ENCODE assay signal across 4 cellular contexts in the genomic region with DNA sequence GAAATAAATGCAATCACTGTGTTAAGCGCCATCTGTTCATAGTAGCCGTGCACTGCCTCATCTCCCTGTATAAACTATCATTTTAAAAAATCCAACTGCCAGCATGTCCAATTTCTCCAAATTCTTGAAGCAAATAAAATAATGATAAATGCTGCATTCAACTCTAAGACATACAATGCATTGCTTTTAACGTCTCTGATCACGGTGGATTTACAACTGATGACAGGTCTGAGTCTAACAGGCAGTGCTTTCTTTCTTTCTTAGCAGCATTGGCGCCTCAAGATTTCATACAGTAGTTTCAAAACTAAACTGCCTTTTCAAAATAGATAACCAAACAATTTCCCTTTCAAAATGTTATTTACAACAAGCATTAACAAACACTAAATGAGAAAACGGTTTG.
DNase-seq lines count a peak whose midpoint lies in the region; ATAC-seq, FAIRE-seq and TF ChIP-seq lines count a peak whose summit lies in the region.
"Not testable (repeated sequence)": the region's sequence is repeated elsewhere in the genome, so short reads cannot be mapped to it uniquely, and the experiment has no call there.

No MANE protein-coding gene starts in this region.

- dilution Hi-C loops in keratinocyte (cut with MboI; ENCODE audit: extremely low pct_ligation_motif_present, low sequenced_read_pairs): not testable (repeated sequence)

- not testable (repeated sequence) for H3K36me3 ChIP-seq in K562 (ENCODE audit: control insufficient read depth, insufficient read depth, low read length); keratinocyte (ENCODE audit: control insufficient read depth in 2 of 2, extremely low read depth in 1 of 2, insufficient read depth in 2 of 2, low read length in 2 of 2)

- 46% methylated on average over 6 of the region's 6 CpGs for WGBS in K562 (ENCODE audit: insufficient coverage, low coverage, missing lambda C conversion rate)

- H4K20me1 ChIP-seq in K562 (replicated peaks; ENCODE audit: control insufficient read depth, insufficient read depth, low read length); keratinocyte (ENCODE audit: control insufficient read depth, extremely low read depth, insufficient read depth, low read length): not testable (repeated sequence)

- H3K4me3 ChIP-seq in K562; keratinocyte (ENCODE audit: control insufficient read depth in 2 of 3, extremely low read depth in 1 of 3, insufficient read depth in 2 of 3, low read depth in 1 of 3, low read length in 3 of 3): not testable (repeated sequence)

- not testable (repeated sequence) for TF ChIP-seq RAD21 in K562 (CRISPR knock-in tag; conservative IDR thresholded peaks at IDR 0.05 in 1 of 2, IDR thresholded peaks at IDR 0.05 in 1 of 2)

- intact Hi-C loops in K562 (cut with micrococcal nuclease): not testable (repeated sequence)

- H3K4me2 ChIP-seq in K562 (ENCODE audit: insufficient read depth, low read length); keratinocyte (ENCODE audit: control insufficient read depth, extremely low read depth, insufficient read depth, low read depth, low read length): not testable (repeated sequence)

- in situ Hi-C loops in SK-MEL-5 (cut with HindIII; ENCODE audit: low pct_unique_long_range_greater_than_20kb, low sequenced_read_pairs): not testable (repeated sequence)
- in situ Hi-C loops in K562 (cut with MboI): loop anchor here (5.0 kb wide), 1 partner anchor 502 kb away; no protein-coding TSS in a partner anchor

- H3K9ac ChIP-seq in K562 (ENCODE audit: insufficient read depth in 1 of 2, low read depth in 2 of 2, low read length in 2 of 2); keratinocyte (ENCODE audit: control insufficient read depth, extremely low read depth, insufficient read depth, low read length): not testable (repeated sequence)

- not testable (repeated sequence) for TF ChIP-seq CTCF in K562 (IDR thresholded peaks at IDR 0.05 in 2 of 3, conservative IDR thresholded peaks at IDR 0.05 in 1 of 3; ENCODE audit: insufficient read depth in 2 of 3, low read depth in 1 of 3, low read length in 3 of 3); keratinocyte (optimal IDR thresholded peaks at IDR 0.05 in 1 of 3, IDR thresholded peaks at IDR 0.05 in 1 of 3, conservative IDR thresholded peaks at IDR 0.05 in 1 of 3; ENCODE audit: extremely low read depth in 1 of 3, insufficient read depth in 2 of 3, low read length in 3 of 3)

- peak; percentile 5 for DNase-seq in DMS 273 (lab: John Stamatoyannopoulos, UW; ENCODE audit: unreplicated experiment)
- DNase-seq in SK-MEL-5 (ENCODE audit: low read depth, low spot score): peak; percentile 73
- DNase-seq in K562 (ENCODE audit: extremely low read depth in 1 of 4, low spot score in 3 of 4); keratinocyte (ENCODE audit: low read depth, low spot score): not testable (repeated sequence)

- not testable (repeated sequence) for H3K9me1 ChIP-seq in K562 (ENCODE audit: control insufficient read depth, insufficient read depth, low read length); keratinocyte (ENCODE audit: control insufficient read depth, extremely low read depth, insufficient read depth, low read length)

- CTCF ChIA-PET in K562 (lab: Yijun Ruan, JAX; ENCODE audit: low intra/inter-chr PET ratio): not testable (repeated sequence)

- ATAC-seq in K562: not testable (repeated sequence)

- not testable (repeated sequence) for TF ChIP-seq POLR2A in K562 (conservative IDR thresholded peaks at IDR 0.05)

- BruUV-seq in K562 (replicated peaks; lab: Mats Ljungman, UMichigan): not testable (repeated sequence)

- POLR2A ChIA-PET in K562 (lab: Yijun Ruan, JAX): not testable (repeated sequence)

- not testable (repeated sequence) for H3K79me2 ChIP-seq in K562 (ENCODE audit: control insufficient read depth, insufficient read depth, low read length); keratinocyte (ENCODE audit: control insufficient read depth, insufficient read depth, low read length)

- not testable (repeated sequence) for H2AFZ ChIP-seq in K562 (ENCODE audit: low read depth, low read length); keratinocyte (ENCODE audit: control insufficient read depth, low read length)

- TF ChIP-seq EP300 in K562 (IDR thresholded peaks at IDR 0.05; ENCODE audit: low read length): not testable (repeated sequence)

- H3K27ac ChIP-seq in K562 (ENCODE audit: extremely low read depth, low read depth, low read length); keratinocyte (ENCODE audit: control insufficient read depth, insufficient read depth, low read length): not testable (repeated sequence)

- H3K27me3 ChIP-seq in K562 (ENCODE audit: control insufficient read depth in 2 of 2, insufficient read depth in 2 of 2, low read length in 2 of 2); keratinocyte (ENCODE audit: control insufficient read depth, extremely low read depth, insufficient read depth, low read length): not testable (repeated sequence)

- H3K9me3 ChIP-seq in K562 (replicated peaks; ENCODE audit: control insufficient read depth, insufficient read depth, low read depth, low read length); keratinocyte (ENCODE audit: control insufficient read depth, low read depth, low read length): not testable (repeated sequence)

- not testable (repeated sequence) for H3K4me1 ChIP-seq in K562 (replicated peaks in 1 of 2; ENCODE audit: control insufficient read depth in 2 of 2, insufficient read depth in 2 of 2, low read length in 2 of 2)
- H3K4me1 ChIP-seq in keratinocyte (ENCODE audit: control insufficient read depth, extremely low read depth, insufficient read depth, low read length): peaks cover 11% of the 10 kb centered on the region

- peak; percentile 23 for FAIRE-seq in K562 (lab: Jason Lieb, UNC)
- FAIRE-seq in keratinocyte (lab: Jason Lieb, UNC): peak; percentile 23
